Comparison of ENCODE assay signal across 12 cellular contexts in genomic region chr16:86019446-86020047, GRCh38.
DNase-seq lines count a peak whose midpoint lies in the region; ATAC-seq, FAIRE-seq and TF ChIP-seq lines count a peak whose summit lies in the region.
"Had no signal": no experiment of that assay in that cellular context is flagged by ENCODE, and none has a peak within 500 bp of the region (broad histone marks: within the 10 kb centered on the region; RNA-seq: fewer than 3 reads in every experiment).

No MANE protein-coding gene starts in this region.

- no peaks in the 10 kb centered on the region for H3K9me2 ChIP-seq in hepatocyte (replicated peaks; ENCODE audit: insufficient read depth)

- H3K9me3 Mint-ChIP-seq in natural killer cell (peaks cover 7 to 11% of the 10 kb centered on the region in 2 donors), type B pancreatic cell (peaks cover 6% of the 10 kb centered on the region)
- peaks cover 5% of the 10 kb centered on the region for H3K9me3 Mint-ChIP-seq in natural killer cell treated with Interleukin-12 subunit alpha and Interleukin-12 subunit beta and Interleukin-15 and Interleukin-18, amount 100 ng/mL, for 72 hours

- no peaks in the 10 kb centered on the region for H3K4me1 ChIP-seq in RWPE2 (ENCODE audit: insufficient read depth, poor library complexity, severe bottlenecking)
- H3K4me1 ChIP-seq in hepatocyte (ENCODE audit: insufficient read depth), result no peaks in the 10 kb centered on the region
- H3K4me1 ChIP-seq in ascending aorta, result no peaks in the 10 kb centered on the region

- no peak overlapping the region for H3K4me2 ChIP-seq in hepatocyte

- H3K36me3 Mint-ChIP-seq in natural killer cell (peaks cover 9% of the 10 kb centered on the region), type B pancreatic cell (peaks cover 3% of the 10 kb centered on the region)
- H3K36me3 Mint-ChIP-seq in natural killer cell treated with Interleukin-12 subunit alpha and Interleukin-12 subunit beta and Interleukin-15 and Interleukin-18, amount 100 ng/mL, for 72 hours, result peaks cover 22% of the 10 kb centered on the region

- intact Hi-C loops in natural killer cell (cut with micrococcal nuclease), result no loop called here
- intact Hi-C loops in ascending aorta (cut with DNase I), result no loop called here

- peak; percentile 13 for TF ChIP-seq CTCF in natural killer cell (IDR thresholded peaks at IDR 0.05)
- TF ChIP-seq CTCF in RWPE2 (IDR thresholded peaks at IDR 0.05; ENCODE audit: poor library complexity, severe bottlenecking), result peak; percentile 17
- TF ChIP-seq CTCF in hepatocyte (IDR thresholded peaks at IDR 0.05; ENCODE audit: poor library complexity), result peak; percentile 38
- peak; percentile 70 for TF ChIP-seq CTCF in type B pancreatic cell (conservative IDR thresholded peaks at IDR 0.05)
- no peak for TF ChIP-seq CTCF in ascending aorta (IDR thresholded peaks at IDR 0.05)

- peaks cover 42% of the 10 kb centered on the region for H3K27me3 ChIP-seq in RWPE2 (ENCODE audit: insufficient read depth, poor library complexity, severe bottlenecking)
- H3K27me3 ChIP-seq in hepatocyte, result no peaks in the 10 kb centered on the region
- H3K27me3 ChIP-seq in ascending aorta, result no peaks in the 10 kb centered on the region

- no peaks in the 10 kb centered on the region for H3K4me1 Mint-ChIP-seq in natural killer cell
- peaks cover 0 to 14% of the 10 kb centered on the region in 2 donors for H3K4me1 Mint-ChIP-seq in natural killer cell treated with Interleukin-12 subunit alpha and Interleukin-12 subunit beta and Interleukin-15 and Interleukin-18, amount 100 ng/mL, for 72 hours (ENCODE audit: low read depth in 2 of 2)
- peaks cover 22% of the 10 kb centered on the region for H3K4me1 Mint-ChIP-seq in type B pancreatic cell (ENCODE audit: unreplicated experiment)

- no peaks in the 10 kb centered on the region for H3K79me2 ChIP-seq in hepatocyte

- no peak for FAIRE-seq in GM12892 (lab: Jason Lieb, UNC)

- peaks cover 19 to 22% of the 10 kb centered on the region in 2 donors for H3K27me3 Mint-ChIP-seq in natural killer cell (ENCODE audit: low read depth in 2 of 2)
- peaks cover 18 to 21% of the 10 kb centered on the region in 2 donors for H3K27me3 Mint-ChIP-seq in natural killer cell treated with Interleukin-12 subunit alpha and Interleukin-12 subunit beta and Interleukin-15 and Interleukin-18, amount 100 ng/mL, for 72 hours
- H3K27me3 Mint-ChIP-seq in type B pancreatic cell, result peaks cover 49% of the 10 kb centered on the region

- no peaks in the 10 kb centered on the region for H3K36me3 ChIP-seq in RWPE2 (ENCODE audit: low read depth)
- no peaks in the 10 kb centered on the region for H3K36me3 ChIP-seq in hepatocyte (replicated peaks; ENCODE audit: insufficient read depth, low read depth)
- no peaks in the 10 kb centered on the region for H3K36me3 ChIP-seq in ascending aorta

- H2AFZ ChIP-seq in hepatocyte, result no peak overlapping the region

- no peak for ATAC-seq in natural killer cell
- ATAC-seq in natural killer cell treated with Interleukin-12 subunit alpha and Interleukin-12 subunit beta and Interleukin-15 and Interleukin-18, amount 100 ng/mL, for 72 hours, result no peak
- ATAC-seq in RWPE2 (ENCODE audit: low read depth), result no peak

- no peaks in the 10 kb centered on the region for H4K20me1 ChIP-seq in hepatocyte (ENCODE audit: insufficient read depth, poor library complexity, severe bottlenecking)

- no peak for DNase-seq in natural killer cell
- DNase-seq in natural killer cell treated with Interleukin-12 subunit alpha and Interleukin-12 subunit beta and Interleukin-15 and Interleukin-18, amount 100 ng/mL, for 72 hours (ENCODE audit: low spot score), result no peak
- DNase-seq in RWPE2 (ENCODE audit: low spot score), result peak; percentile 34
- DNase-seq in hepatocyte (ENCODE audit: low spot score), result no peak
- DNase-seq in type B pancreatic cell (ENCODE audit: extremely low spot score, unreplicated experiment), result no peak
- no peak for DNase-seq in ascending aorta (ENCODE audit: low spot score in 2 of 2)
- DNase-seq in GM12892 (ENCODE audit: insufficient read length), result no peak
- no peak for DNase-seq in GM19240 (ENCODE audit: insufficient read length, low spot score)
- DNase-seq: activated CD4-positive, CD25-positive, alpha-beta regulatory T cell; activated naive CD4-positive, alpha-beta T cell treated with anti-CD3 and anti-CD28 coated beads, Interleukin-2, amount 50 U/mL, for 16 hours; kidney glomerular epithelial cell; NCI-H1694 had no signal

- H3K4me3 ChIP-seq in RWPE2 (ENCODE audit: severe bottlenecking) (no peak overlapping the region), hepatocyte (no peak overlapping the region), ascending aorta (no peak overlapping the region)

- no peak for TF ChIP-seq POLR2A in GM12892 (IDR thresholded peaks at IDR 0.05; ENCODE audit: low read depth, low read length)

- H3K9me3 ChIP-seq in RWPE2 (ENCODE audit: severe bottlenecking) (peaks cover 8% of the 10 kb centered on the region), hepatocyte (ENCODE audit: low read depth) (no peaks in the 10 kb centered on the region), ascending aorta (peaks cover under 1 to 9% of the 10 kb centered on the region in 2 donors)

- 61% methylated on average over 14 of the region's 14 CpGs for WGBS in hepatocyte (ENCODE audit: low lambda C conversion rate, missing lambda C conversion rate)

- no peak overlapping the region for H3K4me3 Mint-ChIP-seq in natural killer cell
- no peak overlapping the region for H3K4me3 Mint-ChIP-seq in natural killer cell treated with Interleukin-12 subunit alpha and Interleukin-12 subunit beta and Interleukin-15 and Interleukin-18, amount 100 ng/mL, for 72 hours
- no peak overlapping the region for H3K4me3 Mint-ChIP-seq in type B pancreatic cell

- H3K27ac Mint-ChIP-seq in natural killer cell (no peak overlapping the region), type B pancreatic cell (peak overlapping the region; percentile 58)
- no peak overlapping the region for H3K27ac Mint-ChIP-seq in natural killer cell treated with Interleukin-12 subunit alpha and Interleukin-12 subunit beta and Interleukin-15 and Interleukin-18, amount 100 ng/mL, for 72 hours

- H3K27ac ChIP-seq in RWPE2 (ENCODE audit: poor library complexity, severe bottlenecking) (no peak overlapping the region), hepatocyte (no peak overlapping the region), ascending aorta (no peak overlapping the region)

Comparison
In these comparisons a context has a peak if more than half of its experiments do, and no peak if none do; other contexts are left out.
1. CTCF ChIP-seq: peak in natural killer cell (single experiment), RWPE2 (single experiment), hepatocyte (single experiment) and type B pancreatic cell (single experiment); none in ascending aorta (0 of 3).